15 cellular contexts compared by ENCODE assay signal in the genomic region with DNA sequence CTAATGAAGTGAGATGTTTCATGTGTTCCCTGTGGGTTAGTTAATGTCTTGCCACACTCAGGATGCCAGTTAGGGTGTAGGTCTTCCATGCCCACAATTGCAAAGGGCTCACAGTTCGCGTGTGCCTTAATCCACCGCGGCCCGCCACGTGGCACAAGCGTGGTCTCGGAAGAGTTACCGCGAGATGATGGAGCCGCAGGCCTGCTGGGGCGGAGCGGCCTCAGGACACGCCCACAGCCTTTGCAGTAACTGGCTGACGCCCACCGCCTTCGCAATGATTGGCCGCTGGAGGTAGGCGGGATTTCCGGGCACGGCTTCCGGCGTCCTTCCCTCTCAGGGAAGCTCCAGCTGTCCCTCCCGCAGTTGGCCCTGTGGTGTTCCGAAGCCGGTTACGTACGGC. TPM values are rescaled to one million over a fixed set of nuclear protein-coding genes. Genes with fewer than 3 reads are reported as not detected.
"Had no signal": no experiment of that assay in that cellular context is flagged by ENCODE, and none has a peak within 500 bp of the region (broad histone marks: within the 10 kb centered on the region; RNA-seq: fewer than 3 reads in every experiment).

Gene RBMY1A1, plus strand, starts transcription at position 301 of the 400 bp plus-strand sequence. CDS start 2,013 bp downstream, outside the sequence.

RNA-seq across cellular contexts. Expression of gene RBMY1A1, which starts in this region (rescaled TPM):
- total RNA-seq: activated B cell treated with CpG ODN at 0.5 μM for 24 hours; activated CD4-positive, alpha-beta memory T cell treated with anti-CD3 and anti-CD28 coated beads for 36 hours; activated CD4-positive, alpha-beta memory T cell treated with anti-CD3 and anti-CD28 coated beads, Interleukin-2, amount 10 ng/mL, durations not matched to agents 7 days and 5 days; activated CD4-positive, alpha-beta T cell treated with anti-CD3 and anti-CD28 coated beads for 36 hours; activated CD4-positive, alpha-beta T cell treated with anti-CD3 and anti-CD28 coated beads, Interleukin-2, amount 10 ng/mL, durations not matched to agents 24 days and 14 days; activated CD4-positive, alpha-beta T cell treated with anti-CD3 and anti-CD28 coated beads, Interleukin-2, amount 10 ng/mL, durations not matched to agents 7 days and 5 days; activated CD8-positive, alpha-beta memory T cell treated with anti-CD3 and anti-CD28 coated beads for 36 hours; activated CD8-positive, alpha-beta memory T cell treated with anti-CD3 and anti-CD28 coated beads, Interleukin-2, amount 10 ng/mL, durations not matched to agents 7 days and 5 days; activated CD8-positive, alpha-beta T cell treated with anti-CD3 and anti-CD28 coated beads for 36 hours; activated CD8-positive, alpha-beta T cell treated with anti-CD3 and anti-CD28 coated beads, Interleukin-2, amount 10 ng/mL, durations not matched to agents 7 days and 5 days; T-cell; T-helper 1 cell treated with Interleukin-12 subunit alpha and Interleukin-12 subunit beta and Interleukin-4 antibody, amounts not matched to agents 30 ng/mL and 1 ng/mL, for 36 hours; T-helper 17 cell; T-helper 2 cell treated with Interferon-gamma antibody and Interleukin-4, amounts not matched to agents 100 ng/mL and 5 ng/mL, for 36 hours; WTC11 had no signal
